In the genomic region with DNA sequence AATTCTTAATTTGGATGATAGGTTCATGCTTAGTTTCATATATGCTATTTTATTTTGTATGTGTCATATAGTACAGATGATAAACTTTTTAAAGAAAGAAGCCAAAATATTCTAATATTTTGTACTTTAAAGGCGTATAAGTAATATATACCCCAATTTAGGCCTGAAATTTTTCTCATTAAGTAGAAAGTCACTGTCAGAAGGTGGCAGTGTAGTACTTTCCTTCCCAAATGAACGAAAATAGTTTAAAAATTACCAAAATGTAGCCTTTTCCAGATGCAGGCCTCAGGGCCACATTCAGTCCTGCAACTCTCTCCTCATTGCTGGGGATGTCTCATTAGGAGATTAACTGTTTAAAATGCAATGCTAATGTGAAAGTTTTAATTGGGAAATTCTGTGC, we compare ENCODE assay signal across 9 cellular contexts.
DNase-seq lines count a peak whose midpoint lies in the region; ATAC-seq and TF ChIP-seq lines count a peak whose summit lies in the region.
"Had no signal": no experiment of that assay in that cellular context is flagged by ENCODE, and none has a peak within 500 bp of the region (broad histone marks: within the 10 kb centered on the region; RNA-seq: fewer than 3 reads in every experiment).

No MANE protein-coding gene starts in this region.

- H3K4me2 ChIP-seq in KMS-11: no peak overlapping the region

- H3K4me1 ChIP-seq in KMS-11 (ENCODE audit: low read depth, poor library complexity, severe bottlenecking) (no peaks in the 10 kb centered on the region), upper lobe of left lung (no peaks in the 10 kb centered on the region)

- peak; percentile 62 for TF ChIP-seq CTCF in KMS-11 (conservative IDR thresholded peaks at IDR 0.05; ENCODE audit: low read depth, low read length)
- TF ChIP-seq CTCF in astrocyte of the spinal cord (IDR thresholded peaks at IDR 0.05; ENCODE audit: low read depth, low read length): peak; percentile 49
- TF ChIP-seq CTCF in upper lobe of left lung (IDR thresholded peaks at IDR 0.05): no peak

- H3K4me3 ChIP-seq in KMS-11 (IDR thresholded peaks at IDR 0.05; ENCODE audit: insufficient read depth, low read depth, low read length) (no peak overlapping the region), astrocyte of the spinal cord (ENCODE audit: low read depth, low read length) (no peak overlapping the region), upper lobe of left lung (no peak overlapping the region)

- H3K9me3 ChIP-seq in upper lobe of left lung: no peaks in the 10 kb centered on the region

- WGBS in upper lobe of left lung, 2 donors: 43 to 47% methylated on average over 2 of the region's 2 CpGs

- TF ChIP-seq POLR2A in upper lobe of left lung (IDR thresholded peaks at IDR 0.05): no peak

- no peaks in the 10 kb centered on the region for H3K27me3 ChIP-seq in KMS-11 (ENCODE audit: insufficient read depth, low read depth)
- H3K27me3 ChIP-seq in upper lobe of left lung: no peaks in the 10 kb centered on the region

- H3K9ac ChIP-seq in KMS-11: no peak overlapping the region

- H2AFZ ChIP-seq in KMS-11 (ENCODE audit: low read depth): no peak overlapping the region

- in situ Hi-C loops in astrocyte of the spinal cord (cut with HindIII; ENCODE audit: low sequenced_read_pairs): no loop called here

- no peak for TF ChIP-seq EP300 in upper lobe of left lung (IDR thresholded peaks at IDR 0.05)

- H4K20me1 ChIP-seq in KMS-11 (ENCODE audit: insufficient read depth): no peaks in the 10 kb centered on the region

- ATAC-seq in HG02852 (IDR thresholded peaks at IDR 0.05; ENCODE audit: unreplicated experiment): no peak
- no peak for ATAC-seq in upper lobe of left lung (ENCODE audit: low FRiP score in 2 of 2)
- ATAC-seq in GM21737 (IDR thresholded peaks at IDR 0.05; ENCODE audit: unreplicated experiment): no peak

- H3K27ac ChIP-seq in KMS-11 (no peak overlapping the region), upper lobe of left lung (no peak overlapping the region)

- no peaks in the 10 kb centered on the region for H3K79me2 ChIP-seq in KMS-11 (ENCODE audit: insufficient read depth, low read depth)

- DNase-seq in Ammon's horn (ENCODE audit: low spot score): peak; percentile 20
- DNase-seq in astrocyte of the spinal cord (ENCODE audit: low read depth, low spot score): peak; percentile 45
- peak; percentile 11 for DNase-seq in kidney tubule cell (ENCODE audit: low spot score)
- no peak for DNase-seq in upper lobe of left lung
- no peak for DNase-seq in NCI-H1930 (lab: John Stamatoyannopoulos, UW)
- DNase-seq: activated naive CD4-positive, alpha-beta T cell treated with anti-CD3 and anti-CD28 coated beads, Interleukin-2, amount 10 ng/mL, durations not matched to agents 7 days and 5 days had no signal

- no peaks in the 10 kb centered on the region for H3K36me3 ChIP-seq in KMS-11 (ENCODE audit: insufficient read depth)
- no peaks in the 10 kb centered on the region for H3K36me3 ChIP-seq in upper lobe of left lung

Comparison
In these comparisons a context has a peak if more than half of its experiments do, and no peak if none do; other contexts are left out.
1. DNase-seq: peak in Ammon's horn (single experiment), astrocyte of the spinal cord (single experiment) and kidney tubule cell (single experiment); none in upper lobe of left lung (0 of 2) and NCI-H1930 (0 of 2).
2. CTCF ChIP-seq: peak in KMS-11 (single experiment) and astrocyte of the spinal cord (single experiment); none in upper lobe of left lung (0 of 6).